In the genomic region with DNA sequence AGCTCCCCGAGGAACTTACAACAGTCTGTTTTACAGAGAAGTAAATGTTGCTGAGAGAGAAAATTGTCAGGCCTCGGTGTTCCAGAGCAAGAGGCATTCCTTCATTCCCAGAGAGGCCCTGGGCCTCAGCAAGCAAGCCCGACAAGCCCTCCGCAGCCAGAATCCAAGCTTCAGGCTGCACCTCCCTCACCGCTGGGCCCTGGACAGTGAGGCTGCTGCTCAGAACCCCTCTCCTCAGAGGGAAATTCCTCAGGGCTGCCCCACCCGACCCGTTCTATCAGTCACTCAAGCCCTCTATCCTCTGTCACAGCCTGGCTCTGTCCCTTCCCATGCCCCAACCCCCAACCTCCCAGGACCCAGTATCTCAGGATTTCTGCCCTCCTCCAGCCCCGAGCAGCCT, we compare ENCODE assay signal across 11 cellular contexts. TPM values are rescaled to one million over a fixed set of nuclear protein-coding genes. Genes with fewer than 3 reads are reported as not detected.
DNase-seq lines count a peak whose midpoint lies in the region; ATAC-seq and TF ChIP-seq lines count a peak whose summit lies in the region.
"Had no signal": no experiment of that assay in that cellular context is flagged by ENCODE, and none has a peak within 500 bp of the region (broad histone marks: within the 10 kb centered on the region; RNA-seq: fewer than 3 reads in every experiment).

No MANE protein-coding gene starts in this region.

- no peak for TF ChIP-seq POLR2A in stomach (IDR thresholded peaks at IDR 0.05)

- ATAC-seq in PC-3, result peak; percentile 59

- no peaks in the 10 kb centered on the region for H3K27me3 Mint-ChIP-seq in mesothelial cell of epicardium (ENCODE audit: low read depth)

- H4K20me1 ChIP-seq in PC-3 (ENCODE audit: low read length), result no peaks in the 10 kb centered on the region

- WGBS in ectodermal cell, 2 experiments, result 54 to 56% methylated on average over 8 of the region's 8 CpGs
- WGBS in stomach, 5 donors, result 47 to 61% (median 52%) methylated on average over 8 of the region's 8 CpGs

- peaks cover 39% of the 10 kb centered on the region for H3K4me1 Mint-ChIP-seq in mesothelial cell of epicardium

- peaks cover 5% of the 10 kb centered on the region for H3K9me3 Mint-ChIP-seq in mesothelial cell of epicardium

- no peaks in the 10 kb centered on the region for H3K9me3 ChIP-seq in PC-3 (ENCODE audit: low read length)
- H3K9me3 ChIP-seq in ectodermal cell (ENCODE audit: control insufficient read depth, low read length), result peaks cover 4% of the 10 kb centered on the region
- no peaks in the 10 kb centered on the region for H3K9me3 ChIP-seq in stomach

- H3K4me2 ChIP-seq in PC-3 (ENCODE audit: low read length), result no peak overlapping the region

- TF ChIP-seq EP300 in stomach (IDR thresholded peaks at IDR 0.05), result no peak

- no peaks in the 10 kb centered on the region for H3K36me3 ChIP-seq in PC-3 (ENCODE audit: low read depth, low read length)
- H3K36me3 ChIP-seq in ectodermal cell (ENCODE audit: control insufficient read depth, insufficient read depth, low read length), result no peaks in the 10 kb centered on the region
- H3K36me3 ChIP-seq in stomach, result no peaks in the 10 kb centered on the region

- no peaks in the 10 kb centered on the region for H3K9me2 ChIP-seq in PC-3 (replicated peaks; ENCODE audit: low read length)

- TF ChIP-seq CTCF in PC-3 (conservative IDR thresholded peaks at IDR 0.05; ENCODE audit: low read depth, low read length) (no peak), mesothelial cell of epicardium (IDR thresholded peaks at IDR 0.05; ENCODE audit: unreplicated experiment) (no peak), stomach (IDR thresholded peaks at IDR 0.05) (no peak)

- H3K4me3 ChIP-seq in PC-3 (ENCODE audit: low read length) (no peak overlapping the region), ectodermal cell (ENCODE audit: insufficient read depth, low read depth, low read length) (no peak overlapping the region), stomach (no peak overlapping the region)

- H3K27ac Mint-ChIP-seq in mesothelial cell of epicardium, result peak overlapping the region; percentile 97

- no peak overlapping the region for H3K4me3 Mint-ChIP-seq in mesothelial cell of epicardium
- H3K4me3 Mint-ChIP-seq: T-helper 1 cell treated with Interleukin-12 subunit alpha and Interleukin-12 subunit beta and Interleukin-4 antibody, amounts not matched to agents 30 μg/mL and 1 μg/mL, for 36 hours had no signal

- H3K79me2 ChIP-seq in PC-3 (ENCODE audit: low read length), result no peaks in the 10 kb centered on the region

- no peaks in the 10 kb centered on the region for H3K36me3 Mint-ChIP-seq in mesothelial cell of epicardium

- H3K27ac ChIP-seq in PC-3 (ENCODE audit: low read length) (no peak overlapping the region), ectodermal cell (ENCODE audit: insufficient read depth, low read depth, low read length, poor library complexity, severe bottlenecking) (peak overlapping the region; percentile 11), stomach (peak overlapping the region; percentile 19 to 78 (median 67))

- H3K9ac ChIP-seq in PC-3 (ENCODE audit: low read length), result no peak overlapping the region

- no peaks in the 10 kb centered on the region for H3F3A ChIP-seq in PC-3 (ENCODE audit: low read length, unreplicated experiment)

- intact Hi-C loops in PC-3 (cut with micrococcal nuclease) (no loop called here), stomach (cut with DNase I; ENCODE audit: low total_unique reads) (no loop called here), head of caudate nucleus (cut with DNase I) (no loop called here)

- BruUV-seq in PC-3 (replicated peaks; lab: Mats Ljungman, UMichigan), result no TSS peak

- H3K27me3 ChIP-seq in PC-3 (ENCODE audit: low read length), result no peaks in the 10 kb centered on the region
- H3K27me3 ChIP-seq in ectodermal cell (ENCODE audit: control insufficient read depth, insufficient read depth, low read length, poor library complexity, severe bottlenecking), result no peaks in the 10 kb centered on the region
- no peaks in the 10 kb centered on the region for H3K27me3 ChIP-seq in stomach

- CTCF ChIA-PET in PC-3 (lab: Charles Lee), result interaction anchor here (0.5 kb wide), 1 partner anchor 107 kb away, joined by 4 read pairs; no protein-coding TSS in a partner anchor

- DNase-seq in PC-3 (no peak), mesothelial cell of epicardium (ENCODE audit: low spot score in 2 of 2, unreplicated experiment in 2 of 2) (peak in 1 of 2 experiments; percentile 45), stomach (no peak), NCI-H2227 treated with DMSO at 0.1 percent for 48 hours (lab: John Stamatoyannopoulos, UW) (no peak), DMS79 treated with DMSO at 0.1 percent for 48 hours (lab: John Stamatoyannopoulos, UW) (no peak), head of caudate nucleus (no peak), NCI-H345 (lab: John Stamatoyannopoulos, UW) (no peak)
- DNase-seq: activated T-cell treated with anti-CD3 and anti-CD28 coated beads for 4 hours; stimulated activated CD4-positive, alpha-beta T cell treated with anti-CD3 and anti-CD28 coated beads, Interleukin-2, amount 100 ng/mL, for 24 hours had no signal

- POLR2A ChIA-PET in PC-3 (lab: Charles Lee; ENCODE audit: unreplicated experiment), result no interaction called here

- no peaks in the 10 kb centered on the region for H3K4me1 ChIP-seq in PC-3 (ENCODE audit: insufficient read depth, low read length)
- peaks cover 33% of the 10 kb centered on the region for H3K4me1 ChIP-seq in ectodermal cell (ENCODE audit: control insufficient read depth, insufficient read depth, low read length)
- H3K4me1 ChIP-seq in stomach, result peaks cover 0 to 43% (median 19%) of the 10 kb centered on the region in 4 donors

- no peak overlapping the region for H2AFZ ChIP-seq in PC-3 (ENCODE audit: low read length)

RNA-seq across cellular contexts. Expression of a gene that starts 56.3 kb away (rescaled TPM):
- total RNA-seq in PC-3 (2014; rRNA removed) (63.1 and 79.7 TPM in 2 replicates), mesothelial cell of epicardium (377 to 390 TPM (median 382 TPM) in 3 replicates), stomach (100 to 1,000 TPM in 4 of 5 donors, 10 to 100 TPM in 1; 44.4 to 655 (median 255) TPM)
- polyA plus RNA-seq in ectodermal cell (2013, experiment 1 of 4), result 248 TPM
- polyA plus RNA-seq in ectodermal cell (2013, experiment 2 of 4), result 221 TPM
- polyA plus RNA-seq in ectodermal cell (2013, experiment 3 of 4), result 219 TPM
- 219 TPM for polyA plus RNA-seq in ectodermal cell (2013, experiment 4 of 4)
- polyA plus RNA-seq in stomach, result 10 to 100 TPM; 64.0 to 80.1 (median 70.4) TPM
